6 cellular contexts compared by ENCODE assay signal in the genomic region with DNA sequence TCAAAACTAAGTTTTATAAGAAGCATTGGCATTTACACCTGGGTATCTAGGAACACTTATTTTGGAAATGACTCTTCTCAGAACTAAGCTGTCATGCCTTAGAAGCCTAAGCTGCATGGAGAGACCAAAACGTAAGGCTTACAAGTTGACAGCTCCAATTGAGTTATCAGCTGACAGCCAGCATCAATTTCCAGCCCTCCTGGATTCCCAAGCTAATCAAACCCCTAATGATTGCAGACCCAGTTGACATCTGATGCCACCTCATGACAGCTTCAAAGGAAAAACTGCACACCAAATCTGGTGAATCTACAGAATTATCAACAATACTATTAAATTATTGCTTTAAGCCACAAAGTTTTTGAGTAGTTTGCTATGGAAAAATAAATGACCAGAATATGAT.
"Had no signal": no experiment of that assay in that cellular context is flagged by ENCODE, and none has a peak within 500 bp of the region (broad histone marks: within the 10 kb centered on the region; RNA-seq: fewer than 3 reads in every experiment).

No MANE protein-coding gene starts in this region.

- DNase-seq: IMR-90, KBM-7, KG1 had no signal

- ATAC-seq: HepG2, K562 had no signal

- H3K4me3 ChIP-seq: K562 had no signal

- H3K27ac ChIP-seq: HL-60 had no signal
